Comparison of ENCODE assay signal across 8 cellular contexts in genomic region chr1:233614743-233615521, GRCh38. TPM values are rescaled to one million over a fixed set of nuclear protein-coding genes. Genes with fewer than 3 reads are reported as not detected.
DNase-seq lines count a peak whose midpoint lies in the region; ATAC-seq and TF ChIP-seq lines count a peak whose summit lies in the region.

No MANE protein-coding gene starts in this region.

- H3K4me3 ChIP-seq in mucosa of descending colon, result peak overlapping the region; percentile 46

- DNase-seq in DMS79 treated with DMSO at 0.1 percent for 48 hours (lab: John Stamatoyannopoulos, UW), result peak; percentile 39
- DNase-seq in DMS79 (lab: John Stamatoyannopoulos, UW), result no peak
- peak in 9 of 61 donors; percentile 19 to 46 (median 34) for DNase-seq in caudate nucleus (lab: John Stamatoyannopoulos, UW)
- DNase-seq in mucosa of descending colon, result peak in 2 of 3 donors; percentile 59 to 62
- no peak for DNase-seq in mucosa of gallbladder (ENCODE audit: low spot score)
- no peak for DNase-seq in putamen (ENCODE audit: low spot score)

- no peaks in the 10 kb centered on the region for H3K36me3 ChIP-seq in mucosa of descending colon (ENCODE audit: low read depth)

- H3K27ac ChIP-seq in caudate nucleus (ENCODE audit: low read depth, low read length), result peak overlapping the region; percentile 91

- ATAC-seq in HG03095 (IDR thresholded peaks at IDR 0.05; ENCODE audit: unreplicated experiment) (peak; percentile 59), mucosa of descending colon (peak; percentile 49), GM21737 (IDR thresholded peaks at IDR 0.05; ENCODE audit: unreplicated experiment) (no peak)

- H3K9me3 ChIP-seq in mucosa of descending colon, result no peaks in the 10 kb centered on the region

- no peak for TF ChIP-seq CTCF in mucosa of descending colon (IDR thresholded peaks at IDR 0.05)

- H3K4me1 ChIP-seq in mucosa of descending colon (ENCODE audit: low read depth), result peaks cover 10% of the 10 kb centered on the region

- intact Hi-C loops in mucosa of descending colon (cut with DNase I, micrococcal nuclease), result loop anchor here in 1 of 2 donors (2.0 kb wide), 1 partner anchor 54 kb away; no protein-coding TSS in a partner anchor

RNA-seq across cellular contexts. Expression of gene KCNK1, which starts 1.0 kb away (rescaled TPM):
- total RNA-seq in mucosa of descending colon (10 to 100 TPM; 22.2 to 44.8 (median 43.6) TPM), mucosa of gallbladder (24.5 TPM)

Comparison
In these comparisons a context has a peak if more than half of its experiments do, and no peak if none do; other contexts are left out.
1. DNase-seq: peak in DMS79 treated with DMSO at 0.1 percent for 48 hours (single experiment) and mucosa of descending colon (2 of 3); none in DMS79 (single experiment), mucosa of gallbladder (single experiment) and putamen (single experiment).